Comparison of ENCODE assay signal across 8 cellular contexts in genomic region chr16:57187508-57187854, GRCh38. TPM values are rescaled to one million over a fixed set of nuclear protein-coding genes. Genes with fewer than 3 reads are reported as not detected.
DNase-seq lines count a peak whose midpoint lies in the region; ATAC-seq lines count a peak whose summit lies in the region.

No MANE protein-coding gene starts in this region.

- H3K36me3 Mint-ChIP-seq in activated CD8-positive, alpha-beta memory T cell treated with anti-CD3 and anti-CD28 coated beads, Interleukin-2, amount 10 ng/mL, durations not matched to agents 7 days and 5 days, result peaks cover 11% of the 10 kb centered on the region
- peaks cover 8% of the 10 kb centered on the region for H3K36me3 Mint-ChIP-seq in T-helper 17 cell (ENCODE audit: low read depth)
- H3K36me3 Mint-ChIP-seq in stimulated activated memory B cell treated with anti-CD40 and anti-IgM and Interleukin-4, amounts not matched to agents 10 μg/mL and 1 μg/mL and 100 μg/mL, for 72 hours, result no peaks in the 10 kb centered on the region

- no peak for ATAC-seq in activated CD8-positive, alpha-beta memory T cell treated with anti-CD3 and anti-CD28 coated beads, Interleukin-2, amount 10 ng/mL, durations not matched to agents 7 days and 5 days
- no peak for ATAC-seq in T-helper 17 cell
- ATAC-seq in stimulated activated memory B cell treated with anti-CD40 and anti-IgM and Interleukin-4, amounts not matched to agents 10 μg/mL and 1 μg/mL and 100 μg/mL, for 72 hours, result no peak

- peak overlapping the region; percentile 93 for H3K27ac Mint-ChIP-seq in activated CD8-positive, alpha-beta memory T cell treated with anti-CD3 and anti-CD28 coated beads, Interleukin-2, amount 10 ng/mL, durations not matched to agents 7 days and 5 days
- H3K27ac Mint-ChIP-seq in T-helper 17 cell, result peak overlapping the region; percentile 99
- peak overlapping the region; percentile 95 for H3K27ac Mint-ChIP-seq in stimulated activated memory B cell treated with anti-CD40 and anti-IgM and Interleukin-4, amounts not matched to agents 10 μg/mL and 1 μg/mL and 100 μg/mL, for 72 hours

- no peaks in the 10 kb centered on the region for H3K9me3 ChIP-seq in T-helper 17 cell (ENCODE audit: control insufficient read depth, low read length, poor library complexity, severe bottlenecking)

- H3K4me1 Mint-ChIP-seq in activated CD8-positive, alpha-beta memory T cell treated with anti-CD3 and anti-CD28 coated beads, Interleukin-2, amount 10 ng/mL, durations not matched to agents 7 days and 5 days, result peaks cover 41% of the 10 kb centered on the region
- H3K4me1 Mint-ChIP-seq in T-helper 17 cell, result peaks cover 40% of the 10 kb centered on the region
- peaks cover 59% of the 10 kb centered on the region for H3K4me1 Mint-ChIP-seq in stimulated activated memory B cell treated with anti-CD40 and anti-IgM and Interleukin-4, amounts not matched to agents 10 μg/mL and 1 μg/mL and 100 μg/mL, for 72 hours

- CTCF ChIA-PET in activated CD8-positive, alpha-beta memory T cell treated with anti-CD3 and anti-CD28 coated beads, Interleukin-2, amount 10 ng/mL, durations not matched to agents 7 days and 5 days (lab: Charles Lee), result interaction anchor here (0.6 to 3.7 kb wide), 6 partner anchors 9 to 236 kb away, joined by 3 to 16 read pairs (median 4); partner anchors contain the start of genes ARL2BP and CPNE2

- DNase-seq in activated CD8-positive, alpha-beta memory T cell treated with anti-CD3 and anti-CD28 coated beads, Interleukin-2, amount 10 ng/mL, durations not matched to agents 7 days and 5 days, result peak; percentile 43
- no peak for DNase-seq in activated CD8-positive, alpha-beta memory T cell treated with anti-CD3 and anti-CD28 coated beads for 24 hours
- DNase-seq in T-helper 17 cell (no peak), germinal center (ENCODE audit: low spot score) (peak; percentile 33), HuH-7.5 (ENCODE audit: low spot score) (no peak), mesenteric fat pad (ENCODE audit: low spot score) (no peak), OCI-M1 (lab: John Stamatoyannopoulos, UW) (no peak)

- H3K27me3 Mint-ChIP-seq in activated CD8-positive, alpha-beta memory T cell treated with anti-CD3 and anti-CD28 coated beads, Interleukin-2, amount 10 ng/mL, durations not matched to agents 7 days and 5 days, result no peaks in the 10 kb centered on the region
- H3K27me3 Mint-ChIP-seq in T-helper 17 cell, result no peaks in the 10 kb centered on the region
- H3K27me3 Mint-ChIP-seq in stimulated activated memory B cell treated with anti-CD40 and anti-IgM and Interleukin-4, amounts not matched to agents 10 μg/mL and 1 μg/mL and 100 μg/mL, for 72 hours, result no peaks in the 10 kb centered on the region

- H3K4me3 Mint-ChIP-seq in activated CD8-positive, alpha-beta memory T cell treated with anti-CD3 and anti-CD28 coated beads, Interleukin-2, amount 10 ng/mL, durations not matched to agents 7 days and 5 days, result peak overlapping the region; percentile 97
- peak overlapping the region; percentile 99 for H3K4me3 Mint-ChIP-seq in T-helper 17 cell
- peak overlapping the region; percentile 94 for H3K4me3 Mint-ChIP-seq in stimulated activated memory B cell treated with anti-CD40 and anti-IgM and Interleukin-4, amounts not matched to agents 10 μg/mL and 1 μg/mL and 100 μg/mL, for 72 hours

- H3K9me3 Mint-ChIP-seq in activated CD8-positive, alpha-beta memory T cell treated with anti-CD3 and anti-CD28 coated beads, Interleukin-2, amount 10 ng/mL, durations not matched to agents 7 days and 5 days (ENCODE audit: low read depth), result no peaks in the 10 kb centered on the region
- H3K9me3 Mint-ChIP-seq in stimulated activated memory B cell treated with anti-CD40 and anti-IgM and Interleukin-4, amounts not matched to agents 10 μg/mL and 1 μg/mL and 100 μg/mL, for 72 hours, result no peaks in the 10 kb centered on the region

RNA-seq across cellular contexts. Expression of gene RSPRY1, which starts 1.4 kb away (rescaled TPM):
- total RNA-seq in activated CD8-positive, alpha-beta memory T cell treated with anti-CD3 and anti-CD28 coated beads, Interleukin-2, amount 10 ng/mL, durations not matched to agents 7 days and 5 days, result 10 to 100 TPM; 32.6 to 33.7 TPM
- total RNA-seq in T-helper 17 cell (10 to 100 TPM; 19.1 to 23.8 TPM), mesenteric fat pad (26.0 TPM)

RNA-seq across cellular contexts. Expression of gene PSME3IP1, which starts 1.6 kb away (rescaled TPM):
- total RNA-seq in activated CD8-positive, alpha-beta memory T cell treated with anti-CD3 and anti-CD28 coated beads, Interleukin-2, amount 10 ng/mL, durations not matched to agents 7 days and 5 days, result 100 to 1,000 TPM; 118 to 124 TPM
- total RNA-seq in T-helper 17 cell (100 to 1,000 TPM; 109 to 118 TPM), mesenteric fat pad (61.1 TPM)

RNA-seq across cellular contexts. Expression of gene ARL2BP, which starts 57.6 kb away (rescaled TPM):
- 10 to 100 TPM; 24.9 to 30.2 TPM for total RNA-seq in activated CD8-positive, alpha-beta memory T cell treated with anti-CD3 and anti-CD28 coated beads, Interleukin-2, amount 10 ng/mL, durations not matched to agents 7 days and 5 days
- total RNA-seq in T-helper 17 cell (10 to 100 TPM; 37.0 to 39.6 TPM), mesenteric fat pad (52.0 TPM)

Comparison
In these comparisons a context has a peak if more than half of its experiments do, and no peak if none do; other contexts are left out.
1. DNase-seq: peak in activated CD8-positive, alpha-beta memory T cell treated with anti-CD3 and anti-CD28 coated beads, Interleukin-2, amount 10 ng/mL, durations not matched to agents 7 days and 5 days (single experiment) and germinal center (single experiment); none in activated CD8-positive, alpha-beta memory T cell treated with anti-CD3 and anti-CD28 coated beads for 24 hours (single experiment), T-helper 17 cell (0 of 3), HuH-7.5 (single experiment), mesenteric fat pad (single experiment) and OCI-M1 (single experiment).
2. Peak in every context shown above with its lines, with median percentiles within 50 percentile points of each other: H3K27ac Mint-ChIP-seq and H3K4me3 Mint-ChIP-seq.